16 cellular contexts compared by ENCODE assay signal in the genomic region with DNA sequence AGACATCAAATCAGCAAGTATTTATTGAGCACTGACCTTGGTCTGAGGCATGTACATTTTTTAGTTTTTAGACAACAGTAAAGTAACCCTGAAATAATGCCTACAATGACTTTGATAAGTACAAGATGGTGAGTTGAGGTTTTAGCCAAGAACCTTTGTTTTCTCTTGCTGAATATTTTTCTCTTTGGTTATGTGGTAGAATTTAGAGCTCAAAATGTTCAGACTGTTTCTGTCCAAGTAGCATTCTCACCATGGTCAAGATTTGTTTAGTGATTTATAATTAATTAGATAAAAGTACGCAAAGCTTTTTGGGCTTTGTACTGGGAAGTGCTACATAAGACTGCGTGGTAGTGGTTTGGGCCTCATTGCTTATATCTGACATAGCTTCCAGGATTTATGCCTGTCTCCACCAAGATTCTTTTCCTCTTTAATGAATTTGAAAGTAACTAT.
DNase-seq lines count a peak whose midpoint lies in the region; ATAC-seq, FAIRE-seq and TF ChIP-seq lines count a peak whose summit lies in the region.
"Had no signal": no experiment of that assay in that cellular context is flagged by ENCODE, and none has a peak within 500 bp of the region (broad histone marks: within the 10 kb centered on the region; RNA-seq: fewer than 3 reads in every experiment).

No MANE protein-coding gene starts in this region.

- POLR2A ChIA-PET in HepG2 (lab: Yijun Ruan, JAX) (no interaction called here), A673 (lab: Charles Lee; ENCODE audit: low non-redundant PET) (no interaction called here)

- H3K27me3 ChIP-seq in liver (ENCODE audit: control insufficient read depth in 4 of 4, insufficient read depth in 4 of 4, low read length in 3 of 4) (no peaks in the 10 kb centered on the region), HepG2 (ENCODE audit: control insufficient read depth in 1 of 2, insufficient read depth in 2 of 2, low read length in 2 of 2) (no peaks in the 10 kb centered on the region), esophagus muscularis mucosa (no peaks in the 10 kb centered on the region), osteoblast (ENCODE audit: insufficient read depth, low read length) (no peaks in the 10 kb centered on the region), A673 (replicated peaks; ENCODE audit: insufficient read depth, low read depth, low read length, poor library complexity) (no peaks in the 10 kb centered on the region)
- H3K27me3 ChIP-seq: foreskin keratinocyte, right atrium auricular region had no signal

- H4K20me1 ChIP-seq in HepG2 (ENCODE audit: insufficient read depth, low read length) (no peaks in the 10 kb centered on the region), osteoblast (ENCODE audit: insufficient read depth, low read length) (peaks cover 10% of the 10 kb centered on the region)

- in situ Hi-C loops in HepG2 (cut with HindIII; ENCODE audit: extremely low pct_ligation_motif_present, low pct_unique_long_range_greater_than_20kb) = no loop called here

- H3K4me3 ChIP-seq in liver (ENCODE audit: low read depth in 1 of 3, low read length in 3 of 3) (no peak overlapping the region), HepG2 (replicated peaks in 1 of 3; ENCODE audit: insufficient read depth in 1 of 3, low read depth in 2 of 3, low read length in 3 of 3) (no peak overlapping the region), esophagus muscularis mucosa (peak overlapping the region in 2 of 4 donors; percentile 4 to 22), osteoblast (ENCODE audit: insufficient read depth, low read length) (no peak overlapping the region), A673 (ENCODE audit: low read depth, low read length, poor library complexity, severe bottlenecking) (no peak overlapping the region)
- H3K4me3 ChIP-seq: K562, right atrium auricular region had no signal

- H3K4me2 ChIP-seq in HepG2 (ENCODE audit: low read depth, low read length) (no peak overlapping the region), osteoblast (ENCODE audit: insufficient read depth, low read length) (peak overlapping the region; percentile 7)

- WGBS in liver = 33% methylated on average over 2 of the region's 2 CpGs
- 100% methylated on average over 2 of the region's 2 CpGs for WGBS in HepG2 (ENCODE audit: low lambda C conversion rate)
- 33% methylated on average over 2 of the region's 2 CpGs for WGBS in esophagus muscularis mucosa

- H3K36me3 ChIP-seq in liver (ENCODE audit: control insufficient read depth in 4 of 4, insufficient read depth in 3 of 4, low read depth in 1 of 4, low read length in 3 of 4) (no peaks in the 10 kb centered on the region), HepG2 (replicated peaks in 1 of 2; ENCODE audit: control insufficient read depth in 1 of 2, insufficient read depth in 2 of 2, low read length in 2 of 2) (no peaks in the 10 kb centered on the region), esophagus muscularis mucosa (no peaks in the 10 kb centered on the region), osteoblast (ENCODE audit: insufficient read depth, low read length) (no peaks in the 10 kb centered on the region), A673 (ENCODE audit: insufficient read depth, low read length, poor library complexity, severe bottlenecking) (no peaks in the 10 kb centered on the region)
- H3K36me3 ChIP-seq: right atrium auricular region had no signal

- FAIRE-seq in HepG2 (lab: Jason Lieb, UNC) = no peak
- FAIRE-seq: K562 had no signal

- no peak for DNase-seq in HepG2 (ENCODE audit: low spot score)
- DNase-seq in esophagus muscularis mucosa (ENCODE audit: extremely low spot score) = no peak
- no peak for DNase-seq in osteoblast (ENCODE audit: insufficient read length, low spot score, missing footprints)
- no peak for DNase-seq in A673 (ENCODE audit: low spot score)
- DNase-seq: activated naive CD8-positive, alpha-beta T cell treated with anti-CD3 and anti-CD28 coated beads for 36 hours; activated T-cell treated with anti-CD3 and anti-CD28 coated beads for 4 hours; NCI-H1436; stimulated activated naive CD8-positive, alpha-beta T cell treated with anti-CD3 and anti-CD28 coated beads, Interleukin-15, amount 100 ng/mL, for 72 hours; T-cell had no signal

- intact Hi-C loops in HepG2 (cut with micrococcal nuclease; ENCODE audit: unreplicated experiment) = no loop called here
- intact Hi-C loops in esophagus muscularis mucosa (cut with DNase I) = no loop called here
- intact Hi-C loops in A673 (cut with micrococcal nuclease; ENCODE audit: unreplicated experiment) = no loop called here

- H3K4me1 ChIP-seq in liver (ENCODE audit: control insufficient read depth in 4 of 4, insufficient read depth in 4 of 4, low read length in 3 of 4) (peaks cover 3 to 18% (median 5%) of the 10 kb centered on the region in 4 donors), HepG2 (ENCODE audit: insufficient read depth, low read length) (peaks cover 27% of the 10 kb centered on the region), esophagus muscularis mucosa (peaks cover 54 to 98% (median 96%) of the 10 kb centered on the region in 4 donors), osteoblast (ENCODE audit: insufficient read depth, low read length) (peaks cover 44% of the 10 kb centered on the region), A673 (ENCODE audit: insufficient read depth, low read length, poor library complexity, severe bottlenecking) (peaks cover 45% of the 10 kb centered on the region)

- no peak overlapping the region for H2AFZ ChIP-seq in HepG2 (ENCODE audit: low read length)
- H2AFZ ChIP-seq in osteoblast (ENCODE audit: low read length) = no peak overlapping the region

- no peak for TF ChIP-seq CTCF in liver (IDR thresholded peaks at IDR 0.05; ENCODE audit: low read depth, low read length, missing input control)
- no peak for TF ChIP-seq CTCF in HepG2 (CRISPR knock-in tag; IDR thresholded peaks at IDR 0.05)
- TF ChIP-seq CTCF in esophagus muscularis mucosa (IDR thresholded peaks at IDR 0.05) = no peak
- TF ChIP-seq CTCF in osteoblast (IDR thresholded peaks at IDR 0.05; ENCODE audit: extremely low read depth, low read depth, low read length) = no peak
- TF ChIP-seq CTCF in A673 (conservative IDR thresholded peaks at IDR 0.05; ENCODE audit: low read depth, low read length) = no peak

- no peaks in the 10 kb centered on the region for H3K9me3 ChIP-seq in liver (ENCODE audit: control insufficient read depth in 4 of 4, low read length in 3 of 4)
- no peaks in the 10 kb centered on the region for H3K9me3 ChIP-seq in HepG2 (ENCODE audit: low read length)
- no peaks in the 10 kb centered on the region for H3K9me3 ChIP-seq in esophagus muscularis mucosa
- no peaks in the 10 kb centered on the region for H3K9me3 ChIP-seq in osteoblast (ENCODE audit: low read depth, low read length)
- no peaks in the 10 kb centered on the region for H3K9me3 ChIP-seq in A673 (ENCODE audit: low read depth, low read length, poor library complexity, severe bottlenecking)
- H3K9me3 ChIP-seq: right atrium auricular region had no signal

- no peak overlapping the region for H3K9ac ChIP-seq in liver (ENCODE audit: low read depth in 1 of 2, low read length in 2 of 2)
- H3K9ac ChIP-seq in HepG2 (ENCODE audit: insufficient read depth, low read depth, low read length) = no peak overlapping the region

- BruUV-seq in HepG2 (replicated peaks; lab: Mats Ljungman, UMichigan) = no TSS peak
- BruUV-seq in A673 (replicated peaks; lab: Mats Ljungman, UMichigan) = no TSS peak

- H3K79me2 ChIP-seq in HepG2 (ENCODE audit: insufficient read depth, low read length) (peaks cover 3% of the 10 kb centered on the region), osteoblast (ENCODE audit: insufficient read depth, low read length) (peaks cover 48% of the 10 kb centered on the region)

- TF ChIP-seq POLR2A in HepG2 (IDR thresholded peaks at IDR 0.05; ENCODE audit: insufficient read depth in 1 of 2, low read depth in 2 of 2, low read length in 2 of 2) (no peak), esophagus muscularis mucosa (IDR thresholded peaks at IDR 0.05; ENCODE audit: low read depth) (no peak)

- TF ChIP-seq RAD21 in liver (IDR thresholded peaks at IDR 0.05) (no peak), HepG2 (CRISPR knock-in tag; IDR thresholded peaks at IDR 0.05) (no peak)

- peak overlapping the region; percentile 12 to 41 for H3K27ac ChIP-seq in liver (ENCODE audit: low read depth in 1 of 2, low read length in 2 of 2)
- no peak overlapping the region for H3K27ac ChIP-seq in HepG2 (ENCODE audit: extremely low read length, insufficient read depth, low read length)
- peak overlapping the region; percentile 79 to 87 (median 86) for H3K27ac ChIP-seq in esophagus muscularis mucosa (replicated peaks in 1 of 4)
- peak overlapping the region; percentile 61 for H3K27ac ChIP-seq in osteoblast (ENCODE audit: low read depth, low read length)
- no peak overlapping the region for H3K27ac ChIP-seq in A673 (ENCODE audit: low read depth, low read length, poor library complexity, severe bottlenecking)
- H3K27ac ChIP-seq: foreskin keratinocyte had no signal

- no peak for TF ChIP-seq EP300 in HepG2 (IDR thresholded peaks at IDR 0.05; ENCODE audit: low read depth in 2 of 2, low read length in 2 of 2)
- TF ChIP-seq EP300 in HepG2 (CRISPR knock-in tag; IDR thresholded peaks at IDR 0.05; ENCODE audit: borderline replicate concordance) = no peak
- TF ChIP-seq EP300 in esophagus muscularis mucosa (IDR thresholded peaks at IDR 0.05) = no peak

- CTCF ChIA-PET in HepG2 (lab: Yijun Ruan, JAX; ENCODE audit: low intra/inter-chr PET ratio, low total read pairs) = no interaction called here
- CTCF ChIA-PET in A673 (lab: Charles Lee) = interaction anchor here (0.6 kb wide), 1 partner anchor 677 kb away, joined by 6 read pairs; no protein-coding TSS in a partner anchor

- ATAC-seq in HepG2 (no peak), HG03039 (IDR thresholded peaks at IDR 0.05; ENCODE audit: unreplicated experiment) (no peak), GM21423 (IDR thresholded peaks at IDR 0.05; ENCODE audit: unreplicated experiment) (no peak), GM18502 (IDR thresholded peaks at IDR 0.05; ENCODE audit: poor library complexity, unreplicated experiment) (no peak)
- ATAC-seq: foreskin keratinocyte; K562; stimulated activated naive CD8-positive, alpha-beta T cell treated with anti-CD3 and anti-CD28 coated beads, Interleukin-15, amount 100 ng/mL, for 72 hours; T-cell had no signal

TF ChIP-seq in liver, 16 proteins besides CTCF, POLR2A, EP300 and RAD21:
- no peak for TF ChIP-seq RXRA (IDR thresholded peaks at IDR 0.05)
- no peak for TF ChIP-seq FOXA1 (IDR thresholded peaks at IDR 0.05)
- TF ChIP-seq HNF4G (IDR thresholded peaks at IDR 0.05) = no peak
- TF ChIP-seq YY1 (IDR thresholded peaks at IDR 0.05) = peak; percentile 13
- no peak for TF ChIP-seq JUND (IDR thresholded peaks at IDR 0.05)

TF ChIP-seq in HepG2, 621 proteins besides CTCF, POLR2A, EP300 and RAD21 (continues in another document):
- TF ChIP-seq ZNF549 (CRISPR knock-in tag; IDR thresholded peaks at IDR 0.05) (no peak), ZNF768 (CRISPR knock-in tag; IDR thresholded peaks at IDR 0.05) (no peak), ZNF274 (CRISPR knock-in tag; IDR thresholded peaks at IDR 0.05) (no peak), SCMH1 (CRISPR knock-in tag; IDR thresholded peaks at IDR 0.05; ENCODE audit: borderline replicate concordance) (no peak)

Comparison
In these comparisons a context has a peak if more than half of its experiments do, and no peak if none do; other contexts are left out.
1. H3K27ac ChIP-seq: peak in liver (2 of 2), esophagus muscularis mucosa (4 of 4) and osteoblast (single experiment); none in HepG2 (single experiment) and A673 (single experiment).